Comparison of ENCODE assay signal across 1 cellular context in the genomic region with DNA sequence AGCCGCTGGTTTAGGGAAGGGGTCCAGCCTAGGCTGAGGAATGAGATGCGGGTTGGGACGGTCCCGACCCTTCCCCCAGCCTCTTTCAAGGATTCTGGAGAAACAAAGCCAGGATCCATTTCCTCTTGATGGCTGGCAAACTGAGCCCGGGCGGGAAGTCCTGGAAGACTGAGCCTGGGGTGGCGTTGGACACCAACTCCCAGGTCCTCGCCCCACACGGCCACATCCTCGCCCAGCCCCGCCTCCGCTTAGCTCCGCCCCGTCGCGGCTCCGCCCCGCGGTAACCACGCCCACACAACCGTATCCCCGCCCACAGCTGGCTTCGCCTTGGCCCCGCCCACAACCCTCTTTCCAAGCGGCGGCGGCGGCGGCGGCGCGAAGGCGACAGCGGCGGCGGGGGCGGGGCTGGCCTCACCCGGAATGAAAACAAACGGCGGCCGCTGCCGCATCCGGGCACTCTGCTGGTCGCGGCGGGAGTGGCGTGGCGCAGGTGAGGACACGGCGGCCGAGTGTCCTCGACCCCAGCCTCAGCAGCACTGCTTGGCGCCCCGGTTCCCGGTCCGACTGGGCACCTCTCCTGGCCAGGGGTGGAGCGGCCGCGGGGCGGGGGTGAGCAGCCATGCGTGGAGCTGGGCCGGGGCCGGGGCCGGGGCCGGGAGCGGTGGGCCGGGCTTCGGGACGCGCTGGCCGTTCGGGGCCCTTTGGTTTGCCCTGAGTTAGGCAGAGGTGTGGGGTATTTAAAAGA.
A peak's percentile ranks its signal among the peaks of the same experiment; 100 is the strongest.
TF ChIP-seq lines count a peak whose summit lies in the region.

A gene with protein sequence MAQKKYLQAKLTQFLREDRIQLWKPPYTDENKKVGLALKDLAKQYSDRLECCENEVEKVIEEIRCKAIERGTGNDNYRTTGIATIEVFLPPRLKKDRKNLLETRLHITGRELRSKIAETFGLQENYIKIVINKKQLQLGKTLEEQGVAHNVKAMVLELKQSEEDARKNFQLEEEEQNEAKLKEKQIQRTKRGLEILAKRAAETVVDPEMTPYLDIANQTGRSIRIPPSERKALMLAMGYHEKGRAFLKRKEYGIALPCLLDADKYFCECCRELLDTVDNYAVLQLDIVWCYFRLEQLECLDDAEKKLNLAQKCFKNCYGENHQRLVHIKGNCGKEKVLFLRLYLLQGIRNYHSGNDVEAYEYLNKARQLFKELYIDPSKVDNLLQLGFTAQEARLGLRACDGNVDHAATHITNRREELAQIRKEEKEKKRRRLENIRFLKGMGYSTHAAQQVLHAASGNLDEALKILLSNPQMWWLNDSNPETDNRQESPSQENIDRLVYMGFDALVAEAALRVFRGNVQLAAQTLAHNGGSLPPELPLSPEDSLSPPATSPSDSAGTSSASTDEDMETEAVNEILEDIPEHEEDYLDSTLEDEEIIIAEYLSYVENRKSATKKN (plus strand): TSS at position 456 of the 745 bp plus-strand sequence. CDS start 3,538 bp downstream, outside the sequence.

TF ChIP-seq in HepG2, 621 proteins besides CTCF, POLR2A, EP300 and RAD21 (continued from another document and continues in another):
- TF ChIP-seq ARID4A (CRISPR knock-in tag; IDR thresholded peaks at IDR 0.05; ENCODE audit: borderline replicate concordance) = peak; percentile 92; the same call in 1 of the 2 replicates
- no peak for TF ChIP-seq LCORL (IDR thresholded peaks at IDR 0.05)
- TF ChIP-seq LCORL (CRISPR knock-in tag; IDR thresholded peaks at IDR 0.05) = no peak
- no peak for TF ChIP-seq KDM1A (CRISPR knock-in tag; IDR thresholded peaks at IDR 0.05)
- no peak for TF ChIP-seq ZBTB42 (CRISPR knock-in tag; IDR thresholded peaks at IDR 0.05)
- peak; percentile 19 for TF ChIP-seq TEAD3 (CRISPR knock-in tag; optimal IDR thresholded peaks at IDR 0.05; ENCODE audit: borderline replicate concordance)
- TF ChIP-seq THRA (CRISPR knock-in tag; IDR thresholded peaks at IDR 0.05; ENCODE audit: borderline replicate concordance) = peak; percentile 39; the same call in 1 of the 2 replicates
- no peak for TF ChIP-seq SNAPC4 (CRISPR knock-in tag; IDR thresholded peaks at IDR 0.05)
- TF ChIP-seq ZNF460 (CRISPR knock-in tag; IDR thresholded peaks at IDR 0.05; ENCODE audit: borderline replicate concordance) = no peak
- peak; percentile 85 for TF ChIP-seq SAFB2 (CRISPR knock-in tag; IDR thresholded peaks at IDR 0.05; ENCODE audit: borderline replicate concordance, low read depth)
- TF ChIP-seq ZFP82 (CRISPR knock-in tag; IDR thresholded peaks at IDR 0.05; ENCODE audit: borderline replicate concordance) = no peak
- TF ChIP-seq HNRNPLL (IDR thresholded peaks at IDR 0.05; ENCODE audit: low read depth, low read length, poor library complexity, severe bottlenecking) = peak; percentile 77
- 0 out of 2 replicates have a peak, but pooled peaks have one; percentile 37 for TF ChIP-seq ZNF713 (CRISPR knock-in tag; IDR thresholded peaks at IDR 0.05)
- TF ChIP-seq ZNF768 (CRISPR knock-in tag; IDR thresholded peaks at IDR 0.05) = peak; percentile 64; the same call in 1 of the 2 replicates
- TF ChIP-seq ZNF75D (CRISPR knock-in tag; IDR thresholded peaks at IDR 0.05; ENCODE audit: borderline replicate concordance) = no peak
- TF ChIP-seq ZBED4 (CRISPR knock-in tag; IDR thresholded peaks at IDR 0.05; ENCODE audit: borderline replicate concordance) = no peak
- TF ChIP-seq ZFP37 (CRISPR knock-in tag; IDR thresholded peaks at IDR 0.05; ENCODE audit: borderline replicate concordance) = no peak
- TF ChIP-seq HDAC6 (IDR thresholded peaks at IDR 0.05; ENCODE audit: low read depth, low read length) = no peak
- no peak for TF ChIP-seq SMYD3 (CRISPR knock-in tag; IDR thresholded peaks at IDR 0.05)
- TF ChIP-seq TBP (CRISPR knock-in tag; IDR thresholded peaks at IDR 0.05) = no peak
- peak; percentile 89 for TF ChIP-seq YEATS4 (CRISPR knock-in tag; IDR thresholded peaks at IDR 0.05; ENCODE audit: borderline replicate concordance)
- no peak for TF ChIP-seq ZNF782 (CRISPR knock-in tag; IDR thresholded peaks at IDR 0.05; ENCODE audit: borderline replicate concordance)
- no peak for TF ChIP-seq ZNF382 (CRISPR knock-in tag; IDR thresholded peaks at IDR 0.05; ENCODE audit: borderline replicate concordance)
- TF ChIP-seq ZNF605 (CRISPR knock-in tag; IDR thresholded peaks at IDR 0.05) = no peak
- TF ChIP-seq, protein P1, sequence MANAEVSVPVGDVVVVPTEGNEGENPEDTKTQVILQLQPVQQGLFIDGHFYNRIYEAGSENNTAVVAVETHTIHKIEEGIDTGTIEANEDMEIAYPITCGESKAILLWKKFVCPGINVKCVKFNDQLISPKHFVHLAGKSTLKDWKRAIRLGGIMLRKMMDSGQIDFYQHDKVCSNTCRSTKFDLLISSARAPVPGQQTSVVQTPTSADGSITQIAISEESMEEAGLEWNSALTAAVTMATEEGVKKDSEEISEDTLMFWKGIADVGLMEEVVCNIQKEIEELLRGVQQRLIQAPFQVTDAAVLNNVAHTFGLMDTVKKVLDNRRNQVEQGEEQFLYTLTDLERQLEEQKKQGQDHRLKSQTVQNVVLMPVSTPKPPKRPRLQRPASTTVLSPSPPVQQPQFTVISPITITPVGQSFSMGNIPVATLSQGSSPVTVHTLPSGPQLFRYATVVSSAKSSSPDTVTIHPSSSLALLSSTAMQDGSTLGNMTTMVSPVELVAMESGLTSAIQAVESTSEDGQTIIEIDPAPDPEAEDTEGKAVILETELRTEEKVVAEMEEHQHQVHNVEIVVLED (CRISPR knock-in tag; IDR thresholded peaks at IDR 0.05; ENCODE audit: borderline replicate concordance) = peak; percentile 87
- TF ChIP-seq HMG20B (CRISPR knock-in tag; conservative IDR thresholded peaks at IDR 0.05) = no peak
- no peak for TF ChIP-seq ZNF550 (CRISPR knock-in tag; IDR thresholded peaks at IDR 0.05; ENCODE audit: borderline replicate concordance)
- TF ChIP-seq, protein P2, sequence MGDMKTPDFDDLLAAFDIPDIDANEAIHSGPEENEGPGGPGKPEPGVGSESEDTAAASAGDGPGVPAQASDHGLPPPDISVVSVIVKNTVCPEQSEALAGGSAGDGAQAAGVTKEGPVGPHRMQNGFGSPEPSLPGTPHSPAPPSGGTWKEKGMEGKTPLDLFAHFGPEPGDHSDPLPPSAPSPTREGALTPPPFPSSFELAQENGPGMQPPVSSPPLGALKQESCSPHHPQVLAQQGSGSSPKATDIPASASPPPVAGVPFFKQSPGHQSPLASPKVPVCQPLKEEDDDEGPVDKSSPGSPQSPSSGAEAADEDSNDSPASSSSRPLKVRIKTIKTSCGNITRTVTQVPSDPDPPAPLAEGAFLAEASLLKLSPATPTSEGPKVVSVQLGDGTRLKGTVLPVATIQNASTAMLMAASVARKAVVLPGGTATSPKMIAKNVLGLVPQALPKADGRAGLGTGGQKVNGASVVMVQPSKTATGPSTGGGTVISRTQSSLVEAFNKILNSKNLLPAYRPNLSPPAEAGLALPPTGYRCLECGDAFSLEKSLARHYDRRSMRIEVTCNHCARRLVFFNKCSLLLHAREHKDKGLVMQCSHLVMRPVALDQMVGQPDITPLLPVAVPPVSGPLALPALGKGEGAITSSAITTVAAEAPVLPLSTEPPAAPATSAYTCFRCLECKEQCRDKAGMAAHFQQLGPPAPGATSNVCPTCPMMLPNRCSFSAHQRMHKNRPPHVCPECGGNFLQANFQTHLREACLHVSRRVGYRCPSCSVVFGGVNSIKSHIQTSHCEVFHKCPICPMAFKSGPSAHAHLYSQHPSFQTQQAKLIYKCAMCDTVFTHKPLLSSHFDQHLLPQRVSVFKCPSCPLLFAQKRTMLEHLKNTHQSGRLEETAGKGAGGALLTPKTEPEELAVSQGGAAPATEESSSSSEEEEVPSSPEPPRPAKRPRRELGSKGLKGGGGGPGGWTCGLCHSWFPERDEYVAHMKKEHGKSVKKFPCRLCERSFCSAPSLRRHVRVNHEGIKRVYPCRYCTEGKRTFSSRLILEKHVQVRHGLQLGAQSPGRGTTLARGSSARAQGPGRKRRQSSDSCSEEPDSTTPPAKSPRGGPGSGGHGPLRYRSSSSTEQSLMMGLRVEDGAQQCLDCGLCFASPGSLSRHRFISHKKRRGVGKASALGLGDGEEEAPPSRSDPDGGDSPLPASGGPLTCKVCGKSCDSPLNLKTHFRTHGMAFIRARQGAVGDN (CRISPR knock-in tag; IDR thresholded peaks at IDR 0.05) = peak; percentile 94
